Comparison of ENCODE assay signal across 11 cellular contexts in genomic region chr12:19434538-19434937, GRCh38. TPM values are rescaled to one million over a fixed set of nuclear protein-coding genes. Genes with fewer than 3 reads are reported as not detected.
A peak's percentile ranks its signal among the peaks of the same experiment; 100 is the strongest.
DNase-seq lines count a peak whose midpoint lies in the region; ATAC-seq and TF ChIP-seq lines count a peak whose summit lies in the region.
"Had no signal": no experiment of that assay in that cellular context is flagged by ENCODE, and none has a peak within 500 bp of the region (broad histone marks: within the 10 kb centered on the region; RNA-seq: fewer than 3 reads in every experiment).

No MANE protein-coding gene starts in this region.

- peaks cover 46% of the 10 kb centered on the region for H3K4me1 Mint-ChIP-seq in stimulated activated naive CD8-positive, alpha-beta T cell treated with anti-CD3 and anti-CD28 coated beads, Interleukin-15, Interleukin-2, amounts not matched to agents 100 ng/mL and 50 ng/mL, for 24 hours (ENCODE audit: low read depth)
- H3K4me1 Mint-ChIP-seq in activated CD8-positive, alpha-beta T cell treated with anti-CD3 and anti-CD28 coated beads, Interleukin-2, amount 10 ng/mL, durations not matched to agents 7 days and 5 days (ENCODE audit: low read depth), result peaks cover 57% of the 10 kb centered on the region
- peaks cover 4% of the 10 kb centered on the region for H3K4me1 Mint-ChIP-seq in CD14-positive monocyte

- no peaks in the 10 kb centered on the region for H3K36me3 Mint-ChIP-seq in stimulated activated naive CD8-positive, alpha-beta T cell treated with anti-CD3 and anti-CD28 coated beads, Interleukin-15, Interleukin-2, amounts not matched to agents 100 ng/mL and 50 ng/mL, for 24 hours (ENCODE audit: low read depth)
- peaks cover 16% of the 10 kb centered on the region for H3K36me3 Mint-ChIP-seq in activated CD8-positive, alpha-beta T cell treated with anti-CD3 and anti-CD28 coated beads, Interleukin-2, amount 10 ng/mL, durations not matched to agents 7 days and 5 days (ENCODE audit: low read depth)
- H3K36me3 Mint-ChIP-seq in CD14-positive monocyte, result no peaks in the 10 kb centered on the region

- intact Hi-C loops in CD14-positive monocyte (cut with micrococcal nuclease), result no loop called here

- CTCF ChIA-PET in activated CD8-positive, alpha-beta T cell treated with anti-CD3 and anti-CD28 coated beads, Interleukin-2, amount 10 ng/mL, durations not matched to agents 7 days and 5 days (lab: Charles Lee), result interaction anchor here (0.7 kb wide), 1 partner anchor 13 kb away, joined by 3 read pairs; no protein-coding TSS in a partner anchor

- peak overlapping the region; percentile 8 for H3K27ac Mint-ChIP-seq in stimulated activated naive CD8-positive, alpha-beta T cell treated with anti-CD3 and anti-CD28 coated beads, Interleukin-15, Interleukin-2, amounts not matched to agents 100 ng/mL and 50 ng/mL, for 24 hours
- peak overlapping the region; percentile 77 for H3K27ac Mint-ChIP-seq in activated CD8-positive, alpha-beta T cell treated with anti-CD3 and anti-CD28 coated beads, Interleukin-2, amount 10 ng/mL, durations not matched to agents 7 days and 5 days
- H3K27ac Mint-ChIP-seq in CD14-positive monocyte, result no peak overlapping the region

- no peak overlapping the region for H3K4me3 Mint-ChIP-seq in stimulated activated naive CD8-positive, alpha-beta T cell treated with anti-CD3 and anti-CD28 coated beads, Interleukin-15, Interleukin-2, amounts not matched to agents 100 ng/mL and 50 ng/mL, for 24 hours
- H3K4me3 Mint-ChIP-seq in activated CD8-positive, alpha-beta T cell treated with anti-CD3 and anti-CD28 coated beads, Interleukin-2, amount 10 ng/mL, durations not matched to agents 7 days and 5 days, result no peak overlapping the region
- no peak overlapping the region for H3K4me3 Mint-ChIP-seq in CD14-positive monocyte

- no peak for TF ChIP-seq CTCF in CD14-positive monocyte (IDR thresholded peaks at IDR 0.05)

- POLR2A ChIA-PET in activated CD8-positive, alpha-beta T cell treated with anti-CD3 and anti-CD28 coated beads, Interleukin-2, amount 10 ng/mL, durations not matched to agents 7 days and 5 days (lab: Charles Lee), result no interaction called here

- H3K27me3 Mint-ChIP-seq in stimulated activated naive CD8-positive, alpha-beta T cell treated with anti-CD3 and anti-CD28 coated beads, Interleukin-15, Interleukin-2, amounts not matched to agents 100 ng/mL and 50 ng/mL, for 24 hours, result no peaks in the 10 kb centered on the region
- no peaks in the 10 kb centered on the region for H3K27me3 Mint-ChIP-seq in activated CD8-positive, alpha-beta T cell treated with anti-CD3 and anti-CD28 coated beads, Interleukin-2, amount 10 ng/mL, durations not matched to agents 7 days and 5 days (ENCODE audit: low read depth)
- peaks cover 2 to 7% (median 3%) of the 10 kb centered on the region in 3 donors for H3K27me3 Mint-ChIP-seq in CD14-positive monocyte (ENCODE audit: low read depth in 3 of 3)

- ATAC-seq in stimulated activated naive CD8-positive, alpha-beta T cell treated with anti-CD3 and anti-CD28 coated beads, Interleukin-15, Interleukin-2, amounts not matched to agents 100 U/mL and 50 U/mL, for 24 hours, result no peak
- ATAC-seq in HG03432 (IDR thresholded peaks at IDR 0.05; ENCODE audit: unreplicated experiment), result peak; percentile 31
- peak; percentile 16 for ATAC-seq in activated CD8-positive, alpha-beta T cell treated with anti-CD3 and anti-CD28 coated beads, Interleukin-2, amount 10 ng/mL, durations not matched to agents 7 days and 5 days

- no peaks in the 10 kb centered on the region for H3K9me3 Mint-ChIP-seq in stimulated activated naive CD8-positive, alpha-beta T cell treated with anti-CD3 and anti-CD28 coated beads, Interleukin-15, Interleukin-2, amounts not matched to agents 100 ng/mL and 50 ng/mL, for 24 hours
- no peaks in the 10 kb centered on the region for H3K9me3 Mint-ChIP-seq in activated CD8-positive, alpha-beta T cell treated with anti-CD3 and anti-CD28 coated beads, Interleukin-2, amount 10 ng/mL, durations not matched to agents 7 days and 5 days (ENCODE audit: insufficient read depth)
- H3K9me3 Mint-ChIP-seq in CD14-positive monocyte, result peaks cover 0 to 6% (median 4%) of the 10 kb centered on the region in 7 donors

- DNase-seq in stimulated activated naive CD8-positive, alpha-beta T cell treated with anti-CD3 and anti-CD28 coated beads, Interleukin-15, Interleukin-2, amounts not matched to agents 100 U/mL and 50 U/mL, for 24 hours, result no peak
- peak; percentile 46 for DNase-seq in activated CD8-positive, alpha-beta T cell treated with anti-CD3 and anti-CD28 coated beads, Interleukin-2, amount 10 ng/mL, durations not matched to agents 7 days and 5 days
- DNase-seq in cerebellar cortex (ENCODE audit: low spot score) (no peak), NCI-H187 (lab: John Stamatoyannopoulos, UW) (no peak), COLO829 (ENCODE audit: low spot score) (no peak), CD14-positive monocyte (ENCODE audit: low spot score) (no peak)
- DNase-seq: IMR-90, NCI-H187 treated with DMSO at 0.1 percent for 48 hours, SJCRH30 had no signal

RNA-seq across cellular contexts. Expression of gene AEBP2, which starts 4.8 kb away (rescaled TPM):
- 10 to 100 TPM; 57.3 to 57.4 TPM for total RNA-seq in activated CD8-positive, alpha-beta T cell treated with anti-CD3 and anti-CD28 coated beads, Interleukin-2, amount 10 ng/mL, durations not matched to agents 7 days and 5 days
- 1 to 10 TPM; 3.0 to 4.4 TPM for polyA plus RNA-seq in CD14-positive monocyte

Comparison
In these comparisons a context has a peak if more than half of its experiments do, and no peak if none do; other contexts are left out.
1. H3K27ac Mint-ChIP-seq: peak in stimulated activated naive CD8-positive, alpha-beta T cell treated with anti-CD3 and anti-CD28 coated beads, Interleukin-15, Interleukin-2, amounts not matched to agents 100 ng/mL and 50 ng/mL, for 24 hours (single experiment) and activated CD8-positive, alpha-beta T cell treated with anti-CD3 and anti-CD28 coated beads, Interleukin-2, amount 10 ng/mL, durations not matched to agents 7 days and 5 days (single experiment); none in CD14-positive monocyte (0 of 7).